Comparison of ENCODE assay signal across 1 cellular context in genomic region chr2:38653715-38654494, GRCh38.
TF ChIP-seq lines count a peak whose summit lies in the region.

No MANE protein-coding gene starts in this region.

TF ChIP-seq in HepG2, 621 proteins besides CTCF, POLR2A, EP300 and RAD21 (continued from another document and continues in another):
- TF ChIP-seq ZNF513 (CRISPR knock-in tag; conservative IDR thresholded peaks at IDR 0.05) = no peak
- TF ChIP-seq HMG20A (CRISPR knock-in tag; IDR thresholded peaks at IDR 0.05; ENCODE audit: borderline replicate concordance) = no peak
- peak; percentile 46 for TF ChIP-seq ERF (CRISPR knock-in tag; IDR thresholded peaks at IDR 0.05)
- TF ChIP-seq ZSCAN25 (CRISPR knock-in tag; IDR thresholded peaks at IDR 0.05) = no peak
- TF ChIP-seq, protein P1, sequence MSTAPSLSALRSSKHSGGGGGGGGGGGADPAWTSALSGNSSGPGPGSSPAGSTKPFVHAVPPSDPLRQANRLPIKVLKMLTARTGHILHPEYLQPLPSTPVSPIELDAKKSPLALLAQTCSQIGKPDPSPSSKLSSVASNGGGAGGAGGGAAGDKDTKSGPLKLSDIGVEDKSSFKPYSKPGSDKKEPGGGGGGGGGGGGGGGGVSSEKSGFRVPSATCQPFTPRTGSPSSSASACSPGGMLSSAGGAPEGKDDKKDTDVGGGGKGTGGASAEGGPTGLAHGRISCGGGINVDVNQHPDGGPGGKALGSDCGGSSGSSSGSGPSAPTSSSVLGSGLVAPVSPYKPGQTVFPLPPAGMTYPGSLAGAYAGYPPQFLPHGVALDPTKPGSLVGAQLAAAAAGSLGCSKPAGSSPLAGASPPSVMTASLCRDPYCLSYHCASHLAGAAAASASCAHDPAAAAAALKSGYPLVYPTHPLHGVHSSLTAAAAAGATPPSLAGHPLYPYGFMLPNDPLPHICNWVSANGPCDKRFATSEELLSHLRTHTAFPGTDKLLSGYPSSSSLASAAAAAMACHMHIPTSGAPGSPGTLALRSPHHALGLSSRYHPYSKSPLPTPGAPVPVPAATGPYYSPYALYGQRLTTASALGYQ (CRISPR knock-in tag; IDR thresholded peaks at IDR 0.05) = no peak; the same call in 1 of the 2 replicates
- TF ChIP-seq CREB1 (IDR thresholded peaks at IDR 0.05) = no peak
- TF ChIP-seq CREB1 (CRISPR knock-in tag; IDR thresholded peaks at IDR 0.05) = no peak
- TF ChIP-seq, protein P2, sequence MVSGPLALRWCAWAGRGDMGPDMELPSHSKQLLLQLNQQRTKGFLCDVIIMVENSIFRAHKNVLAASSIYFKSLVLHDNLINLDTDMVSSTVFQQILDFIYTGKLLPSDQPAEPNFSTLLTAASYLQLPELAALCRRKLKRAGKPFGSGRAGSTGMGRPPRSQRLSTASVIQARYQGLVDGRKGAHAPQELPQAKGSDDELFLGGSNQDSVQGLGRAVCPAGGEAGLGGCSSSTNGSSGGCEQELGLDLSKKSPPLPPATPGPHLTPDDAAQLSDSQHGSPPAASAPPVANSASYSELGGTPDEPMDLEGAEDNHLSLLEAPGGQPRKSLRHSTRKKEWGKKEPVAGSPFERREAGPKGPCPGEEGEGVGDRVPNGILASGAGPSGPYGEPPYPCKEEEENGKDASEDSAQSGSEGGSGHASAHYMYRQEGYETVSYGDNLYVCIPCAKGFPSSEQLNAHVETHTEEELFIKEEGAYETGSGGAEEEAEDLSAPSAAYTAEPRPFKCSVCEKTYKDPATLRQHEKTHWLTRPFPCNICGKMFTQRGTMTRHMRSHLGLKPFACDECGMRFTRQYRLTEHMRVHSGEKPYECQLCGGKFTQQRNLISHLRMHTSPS (CRISPR knock-in tag; IDR thresholded peaks at IDR 0.05; ENCODE audit: low read depth) = no peak; the same call in 1 of the 2 replicates
- TF ChIP-seq, protein P3, sequence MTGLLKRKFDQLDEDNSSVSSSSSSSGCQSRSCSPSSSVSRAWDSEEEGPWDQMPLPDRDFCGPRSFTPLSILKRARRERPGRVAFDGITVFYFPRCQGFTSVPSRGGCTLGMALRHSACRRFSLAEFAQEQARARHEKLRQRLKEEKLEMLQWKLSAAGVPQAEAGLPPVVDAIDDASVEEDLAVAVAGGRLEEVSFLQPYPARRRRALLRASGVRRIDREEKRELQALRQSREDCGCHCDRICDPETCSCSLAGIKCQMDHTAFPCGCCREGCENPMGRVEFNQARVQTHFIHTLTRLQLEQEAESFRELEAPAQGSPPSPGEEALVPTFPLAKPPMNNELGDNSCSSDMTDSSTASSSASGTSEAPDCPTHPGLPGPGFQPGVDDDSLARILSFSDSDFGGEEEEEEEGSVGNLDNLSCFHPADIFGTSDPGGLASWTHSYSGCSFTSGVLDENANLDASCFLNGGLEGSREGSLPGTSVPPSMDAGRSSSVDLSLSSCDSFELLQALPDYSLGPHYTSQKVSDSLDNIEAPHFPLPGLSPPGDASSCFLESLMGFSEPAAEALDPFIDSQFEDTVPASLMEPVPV (CRISPR knock-in tag; IDR thresholded peaks at IDR 0.05) = no peak; the same call in 1 of the 2 replicates
- TF ChIP-seq CEBPB (IDR thresholded peaks at IDR 0.05; ENCODE audit: borderline replicate concordance, low read depth, low read length) = no peak
- 0 out of 2 replicates have a peak, but pooled peaks have one; percentile 25 for TF ChIP-seq IRF2 (CRISPR knock-in tag; IDR thresholded peaks at IDR 0.05)
- peak; percentile 76; the same call in 1 of the 2 replicates for TF ChIP-seq ZNF567 (CRISPR knock-in tag; IDR thresholded peaks at IDR 0.05; ENCODE audit: borderline replicate concordance)
- no peak for TF ChIP-seq ZBTB10 (CRISPR knock-in tag; IDR thresholded peaks at IDR 0.05; ENCODE audit: borderline replicate concordance)
- TF ChIP-seq ZMAT3 (CRISPR knock-in tag; conservative IDR thresholded peaks at IDR 0.05) = no peak
- TF ChIP-seq ZNF761 (CRISPR knock-in tag; conservative IDR thresholded peaks at IDR 0.05) = 0 out of 2 replicates have a peak, but pooled peaks have one; percentile 27
- TF ChIP-seq RBAK (CRISPR knock-in tag; IDR thresholded peaks at IDR 0.05) = no peak
- TF ChIP-seq, protein P4, sequence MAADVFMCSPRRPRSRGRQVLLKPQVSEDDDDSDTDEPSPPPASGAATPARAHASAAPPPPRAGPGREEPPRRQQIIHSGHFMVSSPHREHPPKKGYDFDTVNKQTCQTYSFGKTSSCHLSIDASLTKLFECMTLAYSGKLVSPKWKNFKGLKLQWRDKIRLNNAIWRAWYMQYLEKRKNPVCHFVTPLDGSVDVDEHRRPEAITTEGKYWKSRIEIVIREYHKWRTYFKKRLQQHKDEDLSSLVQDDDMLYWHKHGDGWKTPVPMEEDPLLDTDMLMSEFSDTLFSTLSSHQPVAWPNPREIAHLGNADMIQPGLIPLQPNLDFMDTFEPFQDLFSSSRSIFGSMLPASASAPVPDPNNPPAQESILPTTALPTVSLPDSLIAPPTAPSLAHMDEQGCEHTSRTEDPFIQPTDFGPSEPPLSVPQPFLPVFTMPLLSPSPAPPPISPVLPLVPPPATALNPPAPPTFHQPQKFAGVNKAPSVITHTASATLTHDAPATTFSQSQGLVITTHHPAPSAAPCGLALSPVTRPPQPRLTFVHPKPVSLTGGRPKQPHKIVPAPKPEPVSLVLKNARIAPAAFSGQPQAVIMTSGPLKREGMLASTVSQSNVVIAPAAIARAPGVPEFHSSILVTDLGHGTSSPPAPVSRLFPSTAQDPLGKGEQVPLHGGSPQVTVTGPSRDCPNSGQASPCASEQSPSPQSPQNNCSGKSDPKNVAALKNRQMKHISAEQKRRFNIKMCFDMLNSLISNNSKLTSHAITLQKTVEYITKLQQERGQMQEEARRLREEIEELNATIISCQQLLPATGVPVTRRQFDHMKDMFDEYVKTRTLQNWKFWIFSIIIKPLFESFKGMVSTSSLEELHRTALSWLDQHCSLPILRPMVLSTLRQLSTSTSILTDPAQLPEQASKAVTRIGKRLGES (CRISPR knock-in tag; IDR thresholded peaks at IDR 0.05; ENCODE audit: borderline replicate concordance) = no peak
- no peak for TF ChIP-seq ZNF260 (CRISPR knock-in tag; IDR thresholded peaks at IDR 0.05; ENCODE audit: borderline replicate concordance, low read depth)
- TF ChIP-seq SOX5 (CRISPR knock-in tag; IDR thresholded peaks at IDR 0.05; ENCODE audit: borderline replicate concordance) = no peak
- TF ChIP-seq TAF1 (CRISPR knock-in tag; IDR thresholded peaks at IDR 0.05) = peak; percentile 43; the same call in 1 of the 2 replicates
- TF ChIP-seq ZFP1 (CRISPR knock-in tag; IDR thresholded peaks at IDR 0.05) = no peak
- no peak for TF ChIP-seq PCBP2 (optimal IDR thresholded peaks at IDR 0.05; ENCODE audit: low read depth, low read length, poor library complexity, severe bottlenecking)
- TF ChIP-seq SIN3B (IDR thresholded peaks at IDR 0.05; ENCODE audit: low read length) = no peak
- TF ChIP-seq ZNF280D (CRISPR knock-in tag; IDR thresholded peaks at IDR 0.05) = 0 out of 2 replicates have a peak, but pooled peaks have one; percentile 48
- TF ChIP-seq, protein P5, sequence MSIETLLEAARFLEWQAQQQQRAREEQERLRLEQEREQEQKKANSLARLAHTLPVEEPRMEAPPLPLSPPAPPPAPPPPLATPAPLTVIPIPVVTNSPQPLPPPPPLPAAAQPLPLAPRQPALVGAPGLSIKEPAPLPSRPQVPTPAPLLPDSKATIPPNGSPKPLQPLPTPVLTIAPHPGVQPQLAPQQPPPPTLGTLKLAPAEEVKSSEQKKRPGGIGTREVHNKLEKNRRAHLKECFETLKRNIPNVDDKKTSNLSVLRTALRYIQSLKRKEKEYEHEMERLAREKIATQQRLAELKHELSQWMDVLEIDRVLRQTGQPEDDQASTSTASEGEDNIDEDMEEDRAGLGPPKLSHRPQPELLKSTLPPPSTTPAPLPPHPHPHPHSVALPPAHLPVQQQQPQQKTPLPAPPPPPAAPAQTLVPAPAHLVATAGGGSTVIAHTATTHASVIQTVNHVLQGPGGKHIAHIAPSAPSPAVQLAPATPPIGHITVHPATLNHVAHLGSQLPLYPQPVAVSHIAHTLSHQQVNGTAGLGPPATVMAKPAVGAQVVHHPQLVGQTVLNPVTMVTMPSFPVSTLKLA (IDR thresholded peaks at IDR 0.05) = no peak
- no peak; the same call in 1 of the 2 replicates for TF ChIP-seq IRF1 (CRISPR knock-in tag; IDR thresholded peaks at IDR 0.05; ENCODE audit: low read depth)
- TF ChIP-seq ZNF230 (CRISPR knock-in tag; IDR thresholded peaks at IDR 0.05) = 0 out of 2 replicates have a peak, but pooled peaks have one; percentile 37
- no peak for TF ChIP-seq ZNF350 (CRISPR knock-in tag; IDR thresholded peaks at IDR 0.05; ENCODE audit: borderline replicate concordance, low read depth)
- TF ChIP-seq MYC (CRISPR knock-in tag; IDR thresholded peaks at IDR 0.05; ENCODE audit: borderline replicate concordance) = 0 out of 2 replicates have a peak, but pooled peaks have one; percentile 51
- peak; percentile 66; the same call in 1 of the 2 replicates for TF ChIP-seq PHF21A (CRISPR knock-in tag; IDR thresholded peaks at IDR 0.05)
- TF ChIP-seq FOXP4 (CRISPR knock-in tag; IDR thresholded peaks at IDR 0.05) = no peak
- TF ChIP-seq ZFP90 (CRISPR knock-in tag; IDR thresholded peaks at IDR 0.05; ENCODE audit: borderline replicate concordance) = no peak
- TF ChIP-seq ADNP (CRISPR knock-in tag; IDR thresholded peaks at IDR 0.05) = no peak
- TF ChIP-seq ZMYM3 (CRISPR knock-in tag; IDR thresholded peaks at IDR 0.05) = peak; percentile 84
- TF ChIP-seq THAP11 (CRISPR knock-in tag; IDR thresholded peaks at IDR 0.05) = peak; percentile 58; the same call in 1 of the 2 replicates
- TF ChIP-seq KMT2B (CRISPR knock-in tag; IDR thresholded peaks at IDR 0.05) = 0 out of 2 replicates have a peak, but pooled peaks have one; percentile 32
- no peak for TF ChIP-seq ZNF30 (CRISPR knock-in tag; IDR thresholded peaks at IDR 0.05)
- no peak for TF ChIP-seq SOX6 (IDR thresholded peaks at IDR 0.05)
- TF ChIP-seq SOX6 (CRISPR knock-in tag; IDR thresholded peaks at IDR 0.05) = peak; percentile 59
- no peak for TF ChIP-seq HMG20B (CRISPR knock-in tag; conservative IDR thresholded peaks at IDR 0.05)
